ENCODE assay signal across 7 cellular contexts in genomic region chr19:1942934-1943555, GRCh38. TPM values are rescaled to one million over a fixed set of nuclear protein-coding genes. Genes with fewer than 3 reads are reported as not detected.
A peak's percentile ranks its signal among the peaks of the same experiment; 100 is the strongest.
DNase-seq lines count a peak whose midpoint lies in the region; ATAC-seq and TF ChIP-seq lines count a peak whose summit lies in the region.

No MANE protein-coding gene starts in this region.

- WGBS in sigmoid colon, 2 donors: 28 to 69% methylated on average over 21 of the region's 21 CpGs

- no peak for DNase-seq in GM23338 (ENCODE audit: low spot score)
- DNase-seq in SJCRH30: peak in 1 of 2 experiments; percentile 32
- DNase-seq in fibroblast of lung (ENCODE audit: low read depth in 2 of 2): peak in 1 of 2 donors; percentile 6
- no peak for DNase-seq in sigmoid colon
- DNase-seq in SHP77 treated with DMSO at 0.1 percent for 48 hours (lab: John Stamatoyannopoulos, UW): no peak
- DNase-seq in NCI-H2107 treated with DMSO at 0.1 percent for 48 hours (lab: John Stamatoyannopoulos, UW; ENCODE audit: unreplicated experiment): no peak

- no peaks in the 10 kb centered on the region for H3K9me2 ChIP-seq in GM23338 (ENCODE audit: insufficient read depth)

- peaks cover 10% of the 10 kb centered on the region for H3F3A ChIP-seq in GM23338 (replicated peaks; ENCODE audit: low read depth)

- intact Hi-C loops in sigmoid colon (cut with DNase I): loop anchor here (2.0 kb wide), 1 partner anchor 72 kb away; the partner anchor contains the start of gene BTBD2

- H3K27ac ChIP-seq in GM23338 (ENCODE audit: low read depth) (no peak overlapping the region), SJCRH30 (no peak overlapping the region; the same call in 1 of the 2 replicates), fibroblast of lung (ENCODE audit: insufficient read depth, low read length) (peak overlapping the region; percentile 28), sigmoid colon (peak overlapping the region; percentile 85 to 99 (median 97))

- ATAC-seq in GM23338: peak; percentile 6
- no peak for ATAC-seq in HG03378 (IDR thresholded peaks at IDR 0.05; ENCODE audit: unreplicated experiment)

- H3K4me1 Mint-ChIP-seq in GM23338: peaks cover 20% of the 10 kb centered on the region

- no peaks in the 10 kb centered on the region for H3K9me3 Mint-ChIP-seq in GM23338

- no peaks in the 10 kb centered on the region; the same call in 1 of the 3 replicates for H3K36me3 Mint-ChIP-seq in GM23338 (ENCODE audit: low read depth)

- TF ChIP-seq POLR2A in sigmoid colon (IDR thresholded peaks at IDR 0.05): no peak

- peak overlapping the region; percentile 90 for H3K4me3 ChIP-seq in GM23338
- H3K4me3 ChIP-seq in SJCRH30: peak overlapping the region; percentile 62
- H3K4me3 ChIP-seq in fibroblast of lung (replicated peaks in 1 of 4; ENCODE audit: control extremely low read depth in 1 of 4, insufficient read depth in 1 of 4, low read depth in 3 of 4, low read length in 4 of 4): peak overlapping the region; percentile 76 to 87 (median 84)
- peak overlapping the region; percentile 70 to 83 (median 81) for H3K4me3 ChIP-seq in sigmoid colon

- H3K79me2 ChIP-seq in GM23338 (replicated peaks; ENCODE audit: insufficient read depth): peaks cover 63% of the 10 kb centered on the region
- peaks cover 58% of the 10 kb centered on the region for H3K79me2 ChIP-seq in fibroblast of lung (ENCODE audit: control insufficient read depth, insufficient read depth, low read length)

- H4K20me1 ChIP-seq in GM23338 (replicated peaks; ENCODE audit: insufficient read depth) (peaks cover 26% of the 10 kb centered on the region), fibroblast of lung (ENCODE audit: control insufficient read depth, extremely low read depth, insufficient read depth, low read length) (no peaks in the 10 kb centered on the region)

- no peak for TF ChIP-seq EP300 in sigmoid colon (IDR thresholded peaks at IDR 0.05)

- H3K36me3 ChIP-seq in GM23338 (ENCODE audit: insufficient read depth) (no peaks in the 10 kb centered on the region), SJCRH30 (peaks cover 4% of the 10 kb centered on the region; the same call in 1 of the 2 replicates), fibroblast of lung (ENCODE audit: control insufficient read depth, insufficient read depth, low read length) (no peaks in the 10 kb centered on the region), sigmoid colon (no peaks in the 10 kb centered on the region)

- H3K4me2 ChIP-seq in GM23338: peak overlapping the region; percentile 92
- peak overlapping the region; percentile 96 for H3K4me2 ChIP-seq in fibroblast of lung (ENCODE audit: extremely low read depth, insufficient read depth, low read length)

- peaks cover 20% of the 10 kb centered on the region for H3K27me3 Mint-ChIP-seq in GM23338 (ENCODE audit: insufficient read depth, low read depth, poor library complexity)

- H3K27me3 ChIP-seq in GM23338 (ENCODE audit: insufficient read depth) (no peaks in the 10 kb centered on the region), SJCRH30 (no peaks in the 10 kb centered on the region), fibroblast of lung (ENCODE audit: control insufficient read depth, insufficient read depth, low read length) (no peaks in the 10 kb centered on the region), sigmoid colon (no peaks in the 10 kb centered on the region)

- no peak overlapping the region for H2AFZ ChIP-seq in GM23338
- no peak overlapping the region for H2AFZ ChIP-seq in fibroblast of lung (ENCODE audit: low read length)

- peaks cover 18% of the 10 kb centered on the region for H3K4me1 ChIP-seq in GM23338 (ENCODE audit: insufficient read depth)
- H3K4me1 ChIP-seq in SJCRH30: peaks cover 26% of the 10 kb centered on the region
- peaks cover 13% of the 10 kb centered on the region for H3K4me1 ChIP-seq in fibroblast of lung (ENCODE audit: control insufficient read depth, extremely low read depth, insufficient read depth, low read length)
- H3K4me1 ChIP-seq in sigmoid colon: peaks cover 0 to 43% (median 38%) of the 10 kb centered on the region in 4 donors

- TF ChIP-seq CTCF in GM23338 (conservative IDR thresholded peaks at IDR 0.05; ENCODE audit: low read depth in 2 of 2): no peak
- no peak for TF ChIP-seq CTCF in fibroblast of lung (conservative IDR thresholded peaks at IDR 0.05 in 1 of 2, IDR thresholded peaks at IDR 0.05 in 1 of 2; ENCODE audit: low read depth in 1 of 2, low read length in 2 of 2)
- no peak for TF ChIP-seq CTCF in sigmoid colon (IDR thresholded peaks at IDR 0.05)

- H3K9ac ChIP-seq in fibroblast of lung (ENCODE audit: insufficient read depth, low read length): peak overlapping the region; percentile 42

- peak overlapping the region; percentile 95 for H3K4me3 Mint-ChIP-seq in GM23338

- H3K9me3 ChIP-seq in SJCRH30 (replicated peaks): no peaks in the 10 kb centered on the region
- no peaks in the 10 kb centered on the region for H3K9me3 ChIP-seq in fibroblast of lung (ENCODE audit: control insufficient read depth, insufficient read depth, low read depth, low read length)
- H3K9me3 ChIP-seq in sigmoid colon: no peaks in the 10 kb centered on the region

- H3K27ac Mint-ChIP-seq in GM23338: peak overlapping the region; percentile 53; the same call in 1 of the 2 replicates

TF ChIP-seq in GM23338, 12 proteins besides CTCF, POLR2A, EP300 and RAD21 (continues in another document):
- TF ChIP-seq CREB1 (CRISPR knock-in tag; IDR thresholded peaks at IDR 0.05; ENCODE audit: low read depth) (no peak), ZNF114 (CRISPR knock-in tag; IDR thresholded peaks at IDR 0.05) (no peak), REST (IDR thresholded peaks at IDR 0.05; ENCODE audit: unreplicated experiment) (no peak), JUNB (IDR thresholded peaks at IDR 0.05; ENCODE audit: unreplicated experiment) (no peak), ZNF331 (CRISPR knock-in tag; IDR thresholded peaks at IDR 0.05; ENCODE audit: low read depth) (no peak), STAT1 (IDR thresholded peaks at IDR 0.05; ENCODE audit: unreplicated experiment) (no peak)

RNA-seq across cellular contexts. Expression of gene CSNK1G2, which starts 2.1 kb away (rescaled TPM):
- 113 and 147 TPM in 2 replicates for total RNA-seq in GM23338 (2014; rRNA removed; shearing (Covaris generic))
- polyA plus RNA-seq in GM23338 (2016; fragmentation: Nextera tagmentation; extraction: Ambion mirVana): 39.6 and 55.9 TPM in 2 replicates
- 72.8 and 78.0 TPM in 2 replicates for total RNA-seq in SJCRH30 (2014; rRNA removed; shearing (Covaris generic))
- total RNA-seq in fibroblast of lung: 50.1 and 58.6 TPM in 2 replicates
- polyA plus RNA-seq in fibroblast of lung: 21.2 and 22.5 TPM in 2 replicates
- 43.9 and 45.2 TPM in 2 replicates for polyA plus RNA-seq in fibroblast of lung (2012)
- polyA minus RNA-seq in fibroblast of lung (ENCODE audit: low replicate concordance): 39.5 and 59.7 TPM in 2 replicates
- total RNA-seq in sigmoid colon: 10 to 100 TPM; 26.8 to 49.9 (median 40.1) TPM
- polyA plus RNA-seq in sigmoid colon: 10 to 100 TPM; 24.6 to 91.1 (median 31.7) TPM

RNA-seq across cellular contexts. Expression of gene ADAT3, which starts 37.8 kb away (rescaled TPM):
- total RNA-seq in GM23338 (2014; rRNA removed; shearing (Covaris generic)): 10.6 and 12.4 TPM in 2 replicates
- 7.8 and 7.9 TPM in 2 replicates for polyA plus RNA-seq in GM23338 (2016; fragmentation: Nextera tagmentation; extraction: Ambion mirVana)
- 4.7 and 4.8 TPM in 2 replicates for total RNA-seq in SJCRH30 (2014; rRNA removed; shearing (Covaris generic))
- 1.5 and 1.7 TPM in 2 replicates for total RNA-seq in fibroblast of lung
- 0.42 and 0.61 TPM in 2 replicates for polyA plus RNA-seq in fibroblast of lung
- 1.6 and 3.8 TPM in 2 replicates for polyA plus RNA-seq in fibroblast of lung (2012)
- 0.33 and 1.5 TPM in 2 replicates for polyA minus RNA-seq in fibroblast of lung (ENCODE audit: low replicate concordance)
- total RNA-seq in sigmoid colon: 1 to 10 TPM in 2 of 4 donors, under 1 TPM in 2; 0.33 to 6.2 (median 1.5) TPM
- polyA plus RNA-seq in sigmoid colon: 10 to 100 TPM in 2 of 3 donors, 1 to 10 TPM in 1; 6.6 to 17.4 (median 13.2) TPM

RNA-seq across cellular contexts. Expression of gene SCAMP4, which starts 37.8 kb away (rescaled TPM):
- 87.0 and 106 TPM in 2 replicates for total RNA-seq in GM23338 (2014; rRNA removed; shearing (Covaris generic))
- polyA plus RNA-seq in GM23338 (2016; fragmentation: Nextera tagmentation; extraction: Ambion mirVana) (35.5 and 39.4 TPM in 2 replicates), fibroblast of lung (16.9 and 21.2 TPM in 2 replicates), sigmoid colon (10 to 100 TPM; 14.4 to 55.4 (median 16.6) TPM)
- total RNA-seq in SJCRH30 (2014; rRNA removed; shearing (Covaris generic)): 29.1 and 29.2 TPM in 2 replicates
- total RNA-seq in fibroblast of lung (22.1 and 29.7 TPM in 2 replicates), sigmoid colon (10 to 100 TPM; 25.8 to 47.0 (median 31.0) TPM)
- 45.1 and 47.0 TPM in 2 replicates for polyA plus RNA-seq in fibroblast of lung (2012)
- polyA minus RNA-seq in fibroblast of lung (ENCODE audit: low replicate concordance): 50.1 and 59.3 TPM in 2 replicates

RNA-seq across cellular contexts. Expression of gene ABHD17A, which starts 57.7 kb away (rescaled TPM):
- 68.8 and 99.9 TPM in 2 replicates for total RNA-seq in GM23338 (2014; rRNA removed; shearing (Covaris generic))
- 34.2 and 37.1 TPM in 2 replicates for polyA plus RNA-seq in GM23338 (2016; fragmentation: Nextera tagmentation; extraction: Ambion mirVana)
- 39.2 and 41.6 TPM in 2 replicates for total RNA-seq in SJCRH30 (2014; rRNA removed; shearing (Covaris generic))
- 59.1 and 74.5 TPM in 2 replicates for total RNA-seq in fibroblast of lung
- 23.0 and 25.8 TPM in 2 replicates for polyA plus RNA-seq in fibroblast of lung
- polyA plus RNA-seq in fibroblast of lung (2012): 38.3 and 53.8 TPM in 2 replicates
- 18.9 and 29.3 TPM in 2 replicates for polyA minus RNA-seq in fibroblast of lung (ENCODE audit: low replicate concordance)
- 10 to 100 TPM; 86.6 to 97.1 (median 92.7) TPM for total RNA-seq in sigmoid colon
- polyA plus RNA-seq in sigmoid colon: 10 to 100 TPM; 60.7 to 76.3 (median 69.4) TPM

Comparison
In these comparisons a context has a peak if more than half of its experiments do, and no peak if none do; other contexts are left out.
1. H3K27ac ChIP-seq: peak in fibroblast of lung (single experiment) and sigmoid colon (4 of 4); none in GM23338 (single experiment) and SJCRH30 (single experiment).
2. Peak in every context shown above with its lines, with median percentiles within 50 percentile points of each other: H3K4me3 ChIP-seq.